1 cellular context compared by ENCODE assay signal in the genomic region with DNA sequence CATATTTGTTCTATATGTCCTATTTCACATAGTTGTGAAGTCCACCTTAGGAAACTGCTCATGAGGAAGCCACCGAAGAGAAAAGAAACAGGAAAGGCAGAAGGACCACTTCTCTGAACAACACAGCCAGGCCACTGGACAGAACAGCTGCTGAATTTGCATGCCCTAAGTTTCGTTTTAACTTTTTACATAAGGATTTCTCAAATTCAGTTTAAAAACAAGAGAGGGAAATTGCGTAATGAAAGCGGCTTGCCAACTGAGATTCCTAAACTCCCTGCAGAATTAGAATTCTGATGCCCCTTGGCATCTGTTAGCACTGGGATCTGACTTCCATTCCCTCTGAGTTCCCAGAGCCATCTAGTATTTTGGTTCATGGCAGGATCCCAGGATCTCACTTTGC.
TF ChIP-seq lines count a peak whose summit lies in the region.

No MANE protein-coding gene starts in this region.

TF ChIP-seq in GM23338, 12 proteins besides CTCF, POLR2A, EP300 and RAD21 (continued from another document):
- TF ChIP-seq ZNF462 (CRISPR knock-in tag; IDR thresholded peaks at IDR 0.05) (no peak), STAT1 (IDR thresholded peaks at IDR 0.05; ENCODE audit: unreplicated experiment) (no peak)
- TF ChIP-seq, protein P1, sequence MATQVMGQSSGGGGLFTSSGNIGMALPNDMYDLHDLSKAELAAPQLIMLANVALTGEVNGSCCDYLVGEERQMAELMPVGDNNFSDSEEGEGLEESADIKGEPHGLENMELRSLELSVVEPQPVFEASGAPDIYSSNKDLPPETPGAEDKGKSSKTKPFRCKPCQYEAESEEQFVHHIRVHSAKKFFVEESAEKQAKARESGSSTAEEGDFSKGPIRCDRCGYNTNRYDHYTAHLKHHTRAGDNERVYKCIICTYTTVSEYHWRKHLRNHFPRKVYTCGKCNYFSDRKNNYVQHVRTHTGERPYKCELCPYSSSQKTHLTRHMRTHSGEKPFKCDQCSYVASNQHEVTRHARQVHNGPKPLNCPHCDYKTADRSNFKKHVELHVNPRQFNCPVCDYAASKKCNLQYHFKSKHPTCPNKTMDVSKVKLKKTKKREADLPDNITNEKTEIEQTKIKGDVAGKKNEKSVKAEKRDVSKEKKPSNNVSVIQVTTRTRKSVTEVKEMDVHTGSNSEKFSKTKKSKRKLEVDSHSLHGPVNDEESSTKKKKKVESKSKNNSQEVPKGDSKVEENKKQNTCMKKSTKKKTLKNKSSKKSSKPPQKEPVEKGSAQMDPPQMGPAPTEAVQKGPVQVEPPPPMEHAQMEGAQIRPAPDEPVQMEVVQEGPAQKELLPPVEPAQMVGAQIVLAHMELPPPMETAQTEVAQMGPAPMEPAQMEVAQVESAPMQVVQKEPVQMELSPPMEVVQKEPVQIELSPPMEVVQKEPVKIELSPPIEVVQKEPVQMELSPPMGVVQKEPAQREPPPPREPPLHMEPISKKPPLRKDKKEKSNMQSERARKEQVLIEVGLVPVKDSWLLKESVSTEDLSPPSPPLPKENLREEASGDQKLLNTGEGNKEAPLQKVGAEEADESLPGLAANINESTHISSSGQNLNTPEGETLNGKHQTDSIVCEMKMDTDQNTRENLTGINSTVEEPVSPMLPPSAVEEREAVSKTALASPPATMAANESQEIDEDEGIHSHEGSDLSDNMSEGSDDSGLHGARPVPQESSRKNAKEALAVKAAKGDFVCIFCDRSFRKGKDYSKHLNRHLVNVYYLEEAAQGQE (IDR thresholded peaks at IDR 0.05; ENCODE audit: unreplicated experiment): no peak
